In the genomic region with DNA sequence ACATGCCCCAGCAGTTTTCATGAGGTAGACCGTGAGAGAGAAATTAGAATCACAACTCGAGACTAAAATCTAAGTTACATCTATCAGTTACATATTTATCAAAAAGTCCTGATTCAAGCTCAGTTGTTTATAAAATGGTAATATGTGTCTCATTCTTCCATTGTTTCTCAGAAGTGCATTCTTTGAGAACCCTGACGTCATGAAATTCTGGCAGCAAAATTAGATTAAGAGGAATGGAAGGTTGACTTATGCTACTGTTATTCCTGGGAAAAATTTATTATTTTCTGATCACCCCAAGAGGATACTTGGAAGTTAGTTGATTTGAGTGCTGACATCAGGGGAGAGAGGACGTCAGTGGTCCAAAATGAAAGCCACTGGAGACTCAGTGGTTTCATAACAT, we compare ENCODE assay signal across 27 cellular contexts.
"Had no signal": no experiment of that assay in that cellular context is flagged by ENCODE, and none has a peak within 500 bp of the region (broad histone marks: within the 10 kb centered on the region; RNA-seq: fewer than 3 reads in every experiment).

No MANE protein-coding gene starts in this region.

- H3K27ac ChIP-seq: stomach, suprapubic skin, testis, thoracic aorta, thyroid gland, tibial artery, tibial nerve, transverse colon, upper lobe of left lung, upper lobe of right lung, uterus, vagina had no signal

- H3K4me3 ChIP-seq: stomach, suprapubic skin, testis, thoracic aorta, thyroid gland, tibial artery, tibial nerve, transverse colon, upper lobe of left lung, upper lobe of right lung, uterus, vagina had no signal

- DNase-seq: stimulated activated CD4-positive, alpha-beta T cell treated with anti-CD3 and anti-CD28 coated beads, Interleukin-2, amount 100 ng/mL, for 48 hours; stimulated activated CD4-positive, alpha-beta T cell treated with anti-CD3 and anti-CD28 coated beads, Interleukin-4, amount 100 ng/mL, for 1 hour; stimulated activated CD4-positive, alpha-beta T cell treated with anti-CD3 and anti-CD28 coated beads, Interleukin-4, amount 100 ng/mL, for 24 hours; stimulated activated CD4-positive, alpha-beta T cell treated with anti-CD3 and anti-CD28 coated beads, Interleukin-4, amount 100 ng/mL, for 4 hours; stimulated activated CD8-positive, alpha-beta memory T cell treated with anti-CD3 and anti-CD28 coated beads, Interleukin-4, amount 100 ng/mL, for 48 hours; stimulated activated naive B cell treated with anti-CD40 and anti-IgM and Interleukin-4, amounts not matched to agents 10 μg/mL and 1 μg/mL and 100 μg/mL, for 72 hours; stimulated activated naive CD4-positive, alpha-beta T cell; stimulated activated naive CD4-positive, alpha-beta T cell treated with Interleukin-2 at 50 U/mL for 16 hours; stimulated activated naive CD8-positive, alpha-beta T cell treated with anti-CD3 and anti-CD28 coated beads, Interleukin-15, amount 100 ng/mL, for 72 hours; stimulated activated naive CD8-positive, alpha-beta T cell treated with anti-CD3 and anti-CD28 coated beads, Interleukin-15, Interleukin-2, amounts not matched to agents 100 U/mL and 50 U/mL, for 24 hours; stomach; substantia nigra; testis; thyroid gland; tibial artery; transverse colon; trophoblast cell; upper lobe of left lung; upper lobe of right lung; uterus had no signal

- H3K9me3 ChIP-seq: stomach, suprapubic skin, testis, thoracic aorta, thyroid gland, tibial artery, tibial nerve, transverse colon, upper lobe of left lung, upper lobe of right lung, uterus, vagina had no signal

- H3K36me3 ChIP-seq: stomach, suprapubic skin, thoracic aorta, thyroid gland, tibial artery, tibial nerve, transverse colon, upper lobe of left lung, upper lobe of right lung, uterus, vagina had no signal

- FAIRE-seq: urothelium cell line had no signal

- ATAC-seq: stimulated activated effector memory CD8-positive, alpha-beta T cell treated with anti-CD3 and anti-CD28 coated beads, Interleukin-12 subunit alpha, Interleukin-12 subunit beta, amount 100 ng/mL, for 72 hours; stimulated activated memory B cell treated with anti-CD40 and anti-IgM and Interleukin-4, amounts not matched to agents 10 μg/mL and 1 μg/mL and 100 μg/mL, for 72 hours; stimulated activated naive B cell treated with anti-CD40 and anti-IgM and Interleukin-4, amounts not matched to agents 10 μg/mL and 1 μg/mL and 100 μg/mL, for 72 hours; stimulated activated naive CD8-positive, alpha-beta T cell treated with anti-CD3 and anti-CD28 coated beads, Interleukin-15, amount 100 ng/mL, for 72 hours; stimulated activated naive CD8-positive, alpha-beta T cell treated with anti-CD3 and anti-CD28 coated beads, Interleukin-15, Interleukin-2, amounts not matched to agents 100 U/mL and 50 U/mL, for 24 hours; upper lobe of right lung had no signal

- H3K4me1 ChIP-seq: stomach, suprapubic skin, testis, thyroid gland, tibial artery, tibial nerve, upper lobe of left lung, upper lobe of right lung, uterus, vagina had no signal

- H3K27me3 ChIP-seq: stomach, suprapubic skin, testis, thyroid gland, tibial artery, tibial nerve, transverse colon, upper lobe of left lung, upper lobe of right lung, uterus, vagina had no signal
